16 cellular contexts compared by ENCODE assay signal in the genomic region with DNA sequence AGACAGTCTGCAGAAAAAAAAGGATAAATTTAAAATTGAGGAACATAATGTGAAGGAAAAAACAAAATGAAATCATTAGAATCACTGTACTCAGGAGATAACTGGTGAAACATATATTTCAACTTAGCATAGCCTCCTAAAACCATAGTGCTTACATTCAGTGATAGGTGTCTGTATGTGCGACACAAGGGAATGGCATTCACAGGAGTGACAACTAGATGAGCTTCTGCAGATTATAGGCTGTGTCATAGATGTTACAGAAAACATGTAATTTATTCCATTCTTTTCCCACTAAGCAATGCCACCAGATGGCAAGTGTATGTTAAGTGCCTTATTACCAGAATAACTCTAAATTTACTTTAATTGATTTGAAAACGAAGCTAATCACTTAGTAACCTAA.
"Had no signal": no experiment of that assay in that cellular context is flagged by ENCODE, and none has a peak within 500 bp of the region (broad histone marks: within the 10 kb centered on the region; RNA-seq: fewer than 3 reads in every experiment).

No MANE protein-coding gene starts in this region.

- DNase-seq: activated CD4-positive, alpha-beta T cell treated with anti-CD3 and anti-CD28 coated beads, Interleukin-2, amount 10 ng/mL, durations not matched to agents 7 days and 5 days; activated CD4-positive, CD25-positive, alpha-beta regulatory T cell; activated CD8-positive, alpha-beta memory T cell treated with anti-CD3 and anti-CD28 coated beads, Interleukin-2, amount 50 U/mL, for 48 hours; activated gamma-delta T cell; activated T-cell treated with anti-CD3 and anti-CD28 coated beads, Interleukin-2, amount 50 U/mL, for 72 hours; amygdala; body of pancreas; caudate nucleus; left colon; ovary; right lobe of liver; trophoblast cell had no signal

- H3K36me3 ChIP-seq: neural progenitor cell, ovary, right lobe of liver, suprapubic skin had no signal

- H3K4me1 ChIP-seq: neural progenitor cell, right lobe of liver, suprapubic skin had no signal

- H3K27me3 ChIP-seq: body of pancreas, neural progenitor cell, ovary, right lobe of liver, suprapubic skin had no signal

- H3K9me3 ChIP-seq: body of pancreas, ovary, right lobe of liver, suprapubic skin had no signal

- H3K4me3 ChIP-seq: body of pancreas, neural progenitor cell, ovary, right lobe of liver, suprapubic skin had no signal

- H3K4me2 ChIP-seq: neural progenitor cell had no signal

- H2AFZ ChIP-seq: neural progenitor cell had no signal

- H3K27ac ChIP-seq: body of pancreas, neural progenitor cell, ovary, right lobe of liver, suprapubic skin had no signal

- ATAC-seq: activated naive CD4-positive, alpha-beta T cell treated with anti-CD3 and anti-CD28 coated beads, Interleukin-2, amount 50 U/mL, for 72 hours; activated T-cell treated with anti-CD3 and anti-CD28 coated beads, Interleukin-2, amount 50 U/mL, for 72 hours; body of pancreas; esophagus mucosa; left colon; right lobe of liver had no signal
